Comparison of ENCODE assay signal across 24 cellular contexts in the genomic region with DNA sequence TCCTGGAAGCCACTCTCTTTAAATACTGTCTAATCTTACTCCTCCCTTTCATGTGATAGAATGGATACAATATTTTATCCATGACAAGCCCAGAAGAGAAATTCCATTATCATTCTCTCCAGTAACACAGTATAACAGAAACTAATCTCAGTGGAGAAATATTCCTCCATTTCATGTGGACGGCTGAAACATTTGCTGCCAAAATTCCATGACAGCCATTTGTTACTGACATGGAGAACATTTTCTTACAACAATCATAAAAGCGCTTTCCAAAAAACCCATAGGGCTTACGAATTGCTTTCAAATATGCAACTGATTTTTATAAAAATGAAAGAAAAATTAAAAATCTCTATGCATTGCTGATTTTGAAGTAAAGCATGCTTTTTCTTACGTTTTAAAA.
"Had no signal": no experiment of that assay in that cellular context is flagged by ENCODE, and none has a peak within 500 bp of the region (broad histone marks: within the 10 kb centered on the region; RNA-seq: fewer than 3 reads in every experiment).

No MANE protein-coding gene starts in this region.

- H3K9me3 Mint-ChIP-seq: activated CD8-positive, alpha-beta T cell treated with anti-CD3 and anti-CD28 coated beads for 36 hours; T-helper 1 cell treated with Interleukin-12 subunit alpha and Interleukin-12 subunit beta and Interleukin-4 antibody, amounts not matched to agents 30 μg/mL and 1 μg/mL, for 36 hours had no signal

- H3K4me3 Mint-ChIP-seq: activated CD8-positive, alpha-beta T cell treated with anti-CD3 and anti-CD28 coated beads for 36 hours; activated naive CD8-positive, alpha-beta T cell treated with anti-CD3 and anti-CD28 coated beads, Interleukin-2, amount 10 ng/mL, durations not matched to agents 7 days and 5 days; T-helper 1 cell treated with Interleukin-12 subunit alpha and Interleukin-12 subunit beta and Interleukin-4 antibody, amounts not matched to agents 30 μg/mL and 1 μg/mL, for 36 hours had no signal

- ATAC-seq: activated CD4-positive, CD25-positive, alpha-beta regulatory T cell treated with anti-CD3 and anti-CD28 coated beads, Interleukin-2, amount 50 U/mL, for 24 hours; activated CD8-positive, alpha-beta T cell treated with anti-CD3 and anti-CD28 coated beads for 36 hours; body of pancreas; Panc1 had no signal

- H3K27me3 Mint-ChIP-seq: activated CD8-positive, alpha-beta T cell treated with anti-CD3 and anti-CD28 coated beads for 36 hours had no signal

- H3K4me3 ChIP-seq: ascending aorta, body of pancreas, SJCRH30 had no signal

- H3K27ac ChIP-seq: ascending aorta, body of pancreas, SJCRH30 had no signal

- H3K4me1 ChIP-seq: body of pancreas, SJCRH30 had no signal

- DNase-seq: activated CD4-positive, alpha-beta T cell treated with anti-CD3 and anti-CD28 coated beads for 4 hours; activated CD8-positive, alpha-beta memory T cell treated with anti-CD3 and anti-CD28 coated beads, Interleukin-2, amount 50 U/mL, for 48 hours; activated CD8-positive, alpha-beta T cell treated with anti-CD3 and anti-CD28 coated beads for 36 hours; activated naive CD4-positive, alpha-beta T cell treated with anti-CD3 and anti-CD28 coated beads, Interleukin-2, amount 50 U/mL, for 16 hours; activated naive CD8-positive, alpha-beta T cell treated with anti-CD3 and anti-CD28 coated beads, Interleukin-2, amount 10 ng/mL, durations not matched to agents 7 days and 5 days; activated T-cell treated with anti-CD3 and anti-CD28 coated beads, Interleukin-2, amount 50 U/mL, for 1 hour; amniotic stem cell; body of pancreas; MM.1S; NCI-H1105; NCI-H1436; NCI-H187; NCI-H2081; NCI-H510A treated with DMSO at 0.1 percent for 48 hours; NCI-H69; NK-92 treated with Interleukin-12 subunit alpha and Interleukin-12 subunit beta, amount 100 ng/mL, for 24 hours; OCI-M1; Right ventricle myocardium superior; RPMI8226; SJCRH30 had no signal

- H3K9me3 ChIP-seq: ascending aorta, body of pancreas, SJCRH30 had no signal

- H3K27ac Mint-ChIP-seq: activated CD8-positive, alpha-beta T cell treated with anti-CD3 and anti-CD28 coated beads for 36 hours; activated naive CD8-positive, alpha-beta T cell treated with anti-CD3 and anti-CD28 coated beads, Interleukin-2, amount 10 ng/mL, durations not matched to agents 7 days and 5 days; T-helper 1 cell treated with Interleukin-12 subunit alpha and Interleukin-12 subunit beta and Interleukin-4 antibody, amounts not matched to agents 30 μg/mL and 1 μg/mL, for 36 hours had no signal

- H3K36me3 ChIP-seq: ascending aorta, SJCRH30 had no signal

- H3K27me3 ChIP-seq: ascending aorta, body of pancreas, SJCRH30 had no signal
